8 cellular contexts compared by ENCODE assay signal in the genomic region with DNA sequence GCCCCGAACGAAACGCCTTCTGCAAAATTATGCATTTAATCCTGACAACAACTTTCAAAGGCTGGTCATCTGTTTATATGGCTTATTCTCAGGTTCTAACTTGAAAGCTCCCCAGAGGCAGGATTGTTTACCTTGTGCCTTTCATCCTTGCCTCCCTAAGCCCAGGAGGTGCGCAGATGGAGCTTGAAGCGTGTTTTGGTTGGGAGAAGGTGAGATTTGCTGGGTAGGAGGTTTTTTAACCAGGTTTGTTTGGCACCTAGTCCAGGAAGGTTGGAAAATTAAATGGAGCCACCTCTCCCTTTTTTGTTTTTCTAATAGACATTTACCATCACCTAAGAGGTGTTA. TPM values are rescaled to one million over a fixed set of nuclear protein-coding genes. Genes with fewer than 3 reads are reported as not detected.
DNase-seq lines count a peak whose midpoint lies in the region; ATAC-seq and TF ChIP-seq lines count a peak whose summit lies in the region.

No MANE protein-coding gene starts in this region.

- TF ChIP-seq CTCF in AG10803 (conservative IDR thresholded peaks at IDR 0.05; ENCODE audit: low read length) (no peak), cardiac fibroblast (IDR thresholded peaks at IDR 0.05; ENCODE audit: low read depth, low read length) (no peak), GM13976 (IDR thresholded peaks at IDR 0.05; ENCODE audit: borderline replicate concordance, control extremely low read depth, extremely low read depth, insufficient read depth, missing control alignments) (no peak)

- no peaks in the 10 kb centered on the region for H3K9me3 Mint-ChIP-seq in IgD-negative memory B cell

- peak overlapping the region; percentile 80 to 98 (median 91) for H3K27ac Mint-ChIP-seq in IgD-negative memory B cell

- DNase-seq in AG10803 (ENCODE audit: low read depth) (no peak), cardiac fibroblast (ENCODE audit: low read depth in 2 of 2) (no peak), NOMO-1 treated with dmso at 0.1 percent for 144 hours (lab: John Stamatoyannopoulos, UW; ENCODE audit: unreplicated experiment) (no peak), GM13976 (ENCODE audit: low spot score) (no peak)

- ATAC-seq in HG02852 (IDR thresholded peaks at IDR 0.05; ENCODE audit: unreplicated experiment), result no peak
- no peak for ATAC-seq in GM18870 (IDR thresholded peaks at IDR 0.05; ENCODE audit: unreplicated experiment)

- peak overlapping the region; percentile 94 to 98 (median 96) for H3K4me3 Mint-ChIP-seq in IgD-negative memory B cell

- H3K4me1 ChIP-seq in muscle layer of duodenum (ENCODE audit: control insufficient read depth in 1 of 2, insufficient read depth in 2 of 2, low read length in 2 of 2), result peaks cover 6 to 20% of the 10 kb centered on the region in 2 donors

- peak overlapping the region; percentile 74 for H3K27ac ChIP-seq in muscle layer of duodenum (ENCODE audit: low read length)

- peak overlapping the region; percentile 91 for H3K4me3 ChIP-seq in AG10803 (ENCODE audit: low read length)
- peak overlapping the region; percentile 74 to 76 for H3K4me3 ChIP-seq in cardiac fibroblast (replicated peaks in 1 of 2; ENCODE audit: low read depth in 2 of 2, low read length in 2 of 2)
- peak overlapping the region; percentile 77 to 93 for H3K4me3 ChIP-seq in muscle layer of duodenum (ENCODE audit: low read depth in 1 of 2, low read length in 2 of 2)

- no peaks in the 10 kb centered on the region for H3K27me3 Mint-ChIP-seq in IgD-negative memory B cell

- no peaks in the 10 kb centered on the region for H3K27me3 ChIP-seq in muscle layer of duodenum (ENCODE audit: low read depth, low read length)

- no peaks in the 10 kb centered on the region for H3K9me3 ChIP-seq in muscle layer of duodenum (ENCODE audit: control insufficient read depth in 1 of 2, low read length in 2 of 2)

- H3K36me3 ChIP-seq in muscle layer of duodenum (ENCODE audit: control insufficient read depth in 1 of 2, insufficient read depth in 2 of 2, low read length in 2 of 2), result peaks cover 4% of the 10 kb centered on the region in 2 donors

- peaks cover 7 to 25% (median 19%) of the 10 kb centered on the region in 3 donors for H3K4me1 Mint-ChIP-seq in IgD-negative memory B cell

- in situ Hi-C loops in GM13976 (cut with MboI; ENCODE audit: low sequenced_read_pairs, unreplicated experiment), result no loop called here

- H3K36me3 Mint-ChIP-seq in IgD-negative memory B cell, result peaks cover 1% of the 10 kb centered on the region

RNA-seq across cellular contexts. Expression of gene TSEN2, which starts 0.7 kb away (rescaled TPM):
- polyA plus RNA-seq in IgD-negative memory B cell, result 12.4 TPM
